31 cellular contexts compared by ENCODE assay signal in the genomic region with DNA sequence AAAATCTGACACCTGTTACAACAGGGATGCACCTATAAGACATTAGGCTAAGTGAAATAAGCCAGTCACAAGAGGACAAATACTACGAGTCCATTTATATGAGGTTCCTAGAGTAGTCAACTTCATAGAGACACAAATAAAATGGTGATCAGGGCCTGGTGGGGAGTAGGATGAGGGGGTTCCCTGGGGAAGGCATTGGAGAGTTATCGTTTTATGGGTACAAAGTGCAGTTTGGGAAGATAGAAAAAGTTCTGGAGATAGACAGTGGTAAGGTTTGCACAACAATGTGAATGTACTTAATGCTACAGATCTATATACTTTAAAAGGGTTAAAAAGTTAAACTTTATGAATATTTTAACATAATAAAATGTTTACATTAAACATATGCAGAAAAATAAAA. TPM values are rescaled to one million over a fixed set of nuclear protein-coding genes. Genes with fewer than 3 reads are reported as not detected.
"Had no signal": no experiment of that assay in that cellular context is flagged by ENCODE, and none has a peak within 500 bp of the region (broad histone marks: within the 10 kb centered on the region; RNA-seq: fewer than 3 reads in every experiment).

No MANE protein-coding gene starts in this region.

- H3K27me3 ChIP-seq: colonic mucosa, esophagus squamous epithelium, gastrocnemius medialis, heart right ventricle, left lung had no signal

- DNase-seq: colonic mucosa; cortex of kidney; effector CD8-positive, alpha-beta T cell; effector memory CD8-positive, alpha-beta T cell; endodermal cell; erythroblast; esophagus squamous epithelium; foreskin fibroblast; foreskin melanocyte; gastrocnemius medialis; glutamatergic neuron; head of caudate nucleus; heart right ventricle; hippocampal formation; left cardiac atrium; left lung; left ventricle myocardium superior; lower lobe of right lung; mesenchymal stem cell; naive thymus-derived CD4-positive, alpha-beta T cell had no signal

- H3K4me1 Mint-ChIP-seq: mesothelial cell of epicardium had no signal

- H3K27ac Mint-ChIP-seq: dendritic cell treated with granulocyte-macrophage colony-stimulating factor and Interleukin-4, amounts not matched to agents 40 ng/mL and 50 ng/mL, for 4 days; effector memory CD8-positive, alpha-beta T cell; endodermal cell; mesothelial cell of epicardium; naive thymus-derived CD4-positive, alpha-beta T cell had no signal

- H3K4me1 ChIP-seq: colonic mucosa, esophagus squamous epithelium, gastrocnemius medialis, heart right ventricle, left lung, lower lobe of right lung had no signal

- H3K27me3 Mint-ChIP-seq: dendritic cell treated with granulocyte-macrophage colony-stimulating factor and Interleukin-4, amounts not matched to agents 40 ng/mL and 50 ng/mL, for 4 days; effector memory CD8-positive, alpha-beta T cell; naive thymus-derived CD4-positive, alpha-beta T cell had no signal

- ATAC-seq: effector memory CD8-positive, alpha-beta T cell; esophagus mucosa; gastrocnemius medialis; heart right ventricle; left cardiac atrium; left lung; left ventricle myocardium superior; lower lobe of right lung; naive thymus-derived CD4-positive, alpha-beta T cell had no signal

- H3K27ac ChIP-seq: epithelial cell of prostate, esophagus squamous epithelium, gastrocnemius medialis, heart right ventricle, left lung, lower lobe of right lung had no signal

- H3K4me3 ChIP-seq: colonic mucosa, esophagus squamous epithelium, gastrocnemius medialis, heart right ventricle, left lung, lower lobe of right lung had no signal

- H3K9me3 Mint-ChIP-seq: dendritic cell treated with granulocyte-macrophage colony-stimulating factor and Interleukin-4, amounts not matched to agents 40 ng/mL and 50 ng/mL, for 4 days; effector memory CD8-positive, alpha-beta T cell; endodermal cell had no signal

- H3K36me3 ChIP-seq: colonic mucosa, gastrocnemius medialis, lower lobe of right lung had no signal

- H3K4me3 Mint-ChIP-seq: dendritic cell treated with granulocyte-macrophage colony-stimulating factor and Interleukin-4, amounts not matched to agents 40 ng/mL and 50 ng/mL, for 4 days; effector memory CD8-positive, alpha-beta T cell; endodermal cell; mesothelial cell of epicardium; naive thymus-derived CD4-positive, alpha-beta T cell had no signal

- H3K9me3 ChIP-seq: colonic mucosa, esophagus squamous epithelium, gastrocnemius medialis, left lung, lower lobe of right lung had no signal

RNA-seq across cellular contexts. Expression of gene B3GNT6, which starts 31.4 kb away (rescaled TPM):
- total RNA-seq: dermis microvascular lymphatic vessel endothelial cell; endodermal cell; glomerular endothelial cell; heart right ventricle; kidney epithelial cell; left cardiac atrium; left ventricle myocardium superior; lower lobe of right lung; lung microvascular endothelial cell; mesenteric fat pad; mesothelial cell of epicardium; mucosa of gallbladder; naive thymus-derived CD4-positive, alpha-beta T cell had no signal
- polyA plus RNA-seq: heart right ventricle; keratinocyte; naive thymus-derived CD4-positive, alpha-beta T cell had no signal
